ENCODE assay signal across 16 cellular contexts in genomic region chr13:110641055-110642015, GRCh38. TPM values are rescaled to one million over a fixed set of nuclear protein-coding genes. Genes with fewer than 3 reads are reported as not detected.
DNase-seq lines count a peak whose midpoint lies in the region; ATAC-seq and TF ChIP-seq lines count a peak whose summit lies in the region.
"Had no signal": no experiment of that assay in that cellular context is flagged by ENCODE, and none has a peak within 500 bp of the region (broad histone marks: within the 10 kb centered on the region; RNA-seq: fewer than 3 reads in every experiment).

No MANE protein-coding gene starts in this region.

- H3K27me3 Mint-ChIP-seq in stimulated activated naive CD8-positive, alpha-beta T cell treated with anti-CD3 and anti-CD28 coated beads, Interleukin-15, Interleukin-2, amounts not matched to agents 100 ng/mL and 50 ng/mL, for 24 hours, result no peaks in the 10 kb centered on the region
- H3K27me3 Mint-ChIP-seq in neural progenitor cell (ENCODE audit: insufficient read depth, low read depth), result peaks cover 6% of the 10 kb centered on the region
- H3K27me3 Mint-ChIP-seq: effector memory CD8-positive, alpha-beta T cell had no signal

- H3K4me1 ChIP-seq in liver (ENCODE audit: control insufficient read depth in 4 of 4, insufficient read depth in 4 of 4, low read length in 3 of 4) (peaks cover 14 to 73% (median 44%) of the 10 kb centered on the region in 4 donors), neural progenitor cell (peaks cover 13% of the 10 kb centered on the region)

- no peak overlapping the region for H2AFZ ChIP-seq in neural progenitor cell (replicated peaks)

- peak overlapping the region; percentile 77 for H3K27ac Mint-ChIP-seq in stimulated activated naive CD8-positive, alpha-beta T cell treated with anti-CD3 and anti-CD28 coated beads, Interleukin-15, Interleukin-2, amounts not matched to agents 100 ng/mL and 50 ng/mL, for 24 hours
- H3K27ac Mint-ChIP-seq in neural progenitor cell, result no peak overlapping the region

- no peak for TF ChIP-seq CTCF in liver (IDR thresholded peaks at IDR 0.05; ENCODE audit: low read depth, low read length, missing input control)
- TF ChIP-seq CTCF in neural progenitor cell (IDR thresholded peaks at IDR 0.05), result no peak

- H3K9ac ChIP-seq in liver (ENCODE audit: low read depth in 1 of 2, low read length in 2 of 2) (no peak overlapping the region), neural progenitor cell (no peak overlapping the region)

- no peaks in the 10 kb centered on the region for H3K9me3 Mint-ChIP-seq in stimulated activated naive CD8-positive, alpha-beta T cell treated with anti-CD3 and anti-CD28 coated beads, Interleukin-15, Interleukin-2, amounts not matched to agents 100 ng/mL and 50 ng/mL, for 24 hours
- no peaks in the 10 kb centered on the region for H3K9me3 Mint-ChIP-seq in neural progenitor cell
- H3K9me3 Mint-ChIP-seq: effector memory CD8-positive, alpha-beta T cell had no signal

- no peak overlapping the region for H3K4me3 Mint-ChIP-seq in stimulated activated naive CD8-positive, alpha-beta T cell treated with anti-CD3 and anti-CD28 coated beads, Interleukin-15, Interleukin-2, amounts not matched to agents 100 ng/mL and 50 ng/mL, for 24 hours
- no peak overlapping the region for H3K4me3 Mint-ChIP-seq in neural progenitor cell
- H3K4me3 Mint-ChIP-seq: effector memory CD8-positive, alpha-beta T cell had no signal

- H4K20me1 ChIP-seq in neural progenitor cell (ENCODE audit: low read depth), result peaks cover 5% of the 10 kb centered on the region

- H3K9me3 ChIP-seq in liver (ENCODE audit: control insufficient read depth in 4 of 4, low read length in 3 of 4) (no peaks in the 10 kb centered on the region), neural progenitor cell (ENCODE audit: low read depth) (no peaks in the 10 kb centered on the region)

- H3K79me2 ChIP-seq in neural progenitor cell (ENCODE audit: low read depth), result no peaks in the 10 kb centered on the region

- TF ChIP-seq RAD21 in liver (IDR thresholded peaks at IDR 0.05), result no peak

- peaks cover 61% of the 10 kb centered on the region for H3K36me3 Mint-ChIP-seq in stimulated activated naive CD8-positive, alpha-beta T cell treated with anti-CD3 and anti-CD28 coated beads, Interleukin-15, Interleukin-2, amounts not matched to agents 100 ng/mL and 50 ng/mL, for 24 hours (ENCODE audit: low read depth)
- H3K36me3 Mint-ChIP-seq in neural progenitor cell, result peaks cover 28% of the 10 kb centered on the region

- H3K27ac ChIP-seq in liver (ENCODE audit: low read depth in 1 of 2, low read length in 2 of 2) (no peak overlapping the region), neural progenitor cell (no peak overlapping the region)
- H3K27ac ChIP-seq: HL-60 had no signal

- H3K4me1 Mint-ChIP-seq in stimulated activated naive CD8-positive, alpha-beta T cell treated with anti-CD3 and anti-CD28 coated beads, Interleukin-15, Interleukin-2, amounts not matched to agents 100 ng/mL and 50 ng/mL, for 24 hours (ENCODE audit: low read depth), result peaks cover 4% of the 10 kb centered on the region
- H3K4me1 Mint-ChIP-seq in neural progenitor cell, result peaks cover 9% of the 10 kb centered on the region

- DNase-seq in stimulated activated naive CD8-positive, alpha-beta T cell treated with anti-CD3 and anti-CD28 coated beads, Interleukin-15, Interleukin-2, amounts not matched to agents 100 U/mL and 50 U/mL, for 24 hours, result no peak
- DNase-seq in astrocyte of the hippocampus (ENCODE audit: low read depth, low spot score), result peak; percentile 41
- DNase-seq in neural progenitor cell (ENCODE audit: low spot score), result no peak
- no peak for DNase-seq in foreskin melanocyte
- DNase-seq in HPDE6-E6E7 (ENCODE audit: extremely low spot score), result no peak
- DNase-seq in activated T-cell treated with anti-CD3 and anti-CD28 coated beads for 4 hours, result no peak
- DNase-seq: activated CD4-positive, alpha-beta T cell treated with anti-CD3 and anti-CD28 coated beads, Interleukin-2, amount 50 U/mL, for 48 hours; effector memory CD8-positive, alpha-beta T cell; GDM1; hippocampal formation; midbrain; MM.1S; T-helper 1 cell had no signal

- H3K36me3 ChIP-seq in liver (ENCODE audit: control insufficient read depth in 4 of 4, insufficient read depth in 3 of 4, low read depth in 1 of 4, low read length in 3 of 4), result peaks cover 12 to 32% (median 23%) of the 10 kb centered on the region in 4 donors
- H3K36me3 ChIP-seq in neural progenitor cell, result no peaks in the 10 kb centered on the region

- H3K27me3 ChIP-seq in liver (ENCODE audit: control insufficient read depth in 4 of 4, insufficient read depth in 4 of 4, low read length in 3 of 4) (no peaks in the 10 kb centered on the region), neural progenitor cell (no peaks in the 10 kb centered on the region)

- ATAC-seq in stimulated activated naive CD8-positive, alpha-beta T cell treated with anti-CD3 and anti-CD28 coated beads, Interleukin-15, Interleukin-2, amounts not matched to agents 100 U/mL and 50 U/mL, for 24 hours, result no peak
- ATAC-seq: effector memory CD8-positive, alpha-beta T cell had no signal

- H3F3A ChIP-seq in neural progenitor cell (ENCODE audit: low read depth), result no peaks in the 10 kb centered on the region

- 68% methylated on average over 29 of the region's 29 CpGs for WGBS in liver

- no peak overlapping the region for H3K4me2 ChIP-seq in neural progenitor cell

- H3K4me3 ChIP-seq in liver (ENCODE audit: low read depth in 1 of 3, low read length in 3 of 3) (no peak overlapping the region), neural progenitor cell (no peak overlapping the region)

TF ChIP-seq in liver, 16 proteins besides CTCF, POLR2A, EP300 and RAD21:
- TF ChIP-seq NR2F2 (IDR thresholded peaks at IDR 0.05), result no peak
- TF ChIP-seq JUND (IDR thresholded peaks at IDR 0.05), result no peak
- TF ChIP-seq FOXA1 (IDR thresholded peaks at IDR 0.05), result no peak
- TF ChIP-seq HNF4A (conservative IDR thresholded peaks at IDR 0.05), result peak; percentile 46 to 55
- no peak for TF ChIP-seq ZBTB33 (IDR thresholded peaks at IDR 0.05)
- TF ChIP-seq RXRA (IDR thresholded peaks at IDR 0.05), result peak in 1 of 2 donors; percentile 35
- TF ChIP-seq REST (IDR thresholded peaks at IDR 0.05), result no peak
- no peak for TF ChIP-seq GABPA (IDR thresholded peaks at IDR 0.05 in 1 of 2, conservative IDR thresholded peaks at IDR 0.05 in 1 of 2)
- no peak for TF ChIP-seq YY1 (IDR thresholded peaks at IDR 0.05)
- no peak for TF ChIP-seq ATF3 (IDR thresholded peaks at IDR 0.05)
- no peak for TF ChIP-seq TAF1 (conservative IDR thresholded peaks at IDR 0.05)
- TF ChIP-seq EGR1 (IDR thresholded peaks at IDR 0.05; ENCODE audit: low read depth in 2 of 2), result no peak
- no peak for TF ChIP-seq MAX (IDR thresholded peaks at IDR 0.05)

RNA-seq across cellular contexts. Expression of gene NAXD, which starts 26.0 kb away (rescaled TPM):
- total RNA-seq in liver, result 10 to 100 TPM; 19.0 to 34.1 TPM
- 10 to 100 TPM; 21.2 to 40.5 TPM for polyA plus RNA-seq in liver
- 17.7 and 23.7 TPM in 2 replicates for total RNA-seq in neural progenitor cell (ENCODE audit: low replicate concordance)
